Comparison of ENCODE assay signal across 18 cellular contexts in genomic region chr16:89237733-89238132, GRCh38. TPM values are rescaled to one million over a fixed set of nuclear protein-coding genes. Genes with fewer than 3 reads are reported as not detected.
DNase-seq lines count a peak whose midpoint lies in the region; ATAC-seq, FAIRE-seq and TF ChIP-seq lines count a peak whose summit lies in the region.
"Had no signal": no experiment of that assay in that cellular context is flagged by ENCODE, and none has a peak within 500 bp of the region (broad histone marks: within the 10 kb centered on the region; RNA-seq: fewer than 3 reads in every experiment).

No MANE protein-coding gene starts in this region.

- peaks cover 12% of the 10 kb centered on the region for H3K36me3 Mint-ChIP-seq in activated CD8-positive, alpha-beta memory T cell treated with anti-CD3 and anti-CD28 coated beads, Interleukin-2, amount 10 ng/mL, durations not matched to agents 7 days and 5 days
- peaks cover 14 to 18% of the 10 kb centered on the region in 2 donors for H3K36me3 Mint-ChIP-seq in stimulated activated naive B cell treated with anti-CD40 and anti-IgM and Interleukin-4, amounts not matched to agents 10 μg/mL and 1 μg/mL and 100 μg/mL, for 72 hours

- H3K4me3 ChIP-seq in HEK293 (ENCODE audit: low read depth, low read length): no peak overlapping the region
- H3K4me3 ChIP-seq in bronchial epithelial cell (ENCODE audit: low read depth, low read length): no peak overlapping the region
- H3K4me3 ChIP-seq in upper lobe of left lung: no peak overlapping the region
- H3K4me3 ChIP-seq: GM23338 had no signal

- TF ChIP-seq POLR2A in upper lobe of left lung (IDR thresholded peaks at IDR 0.05): no peak

- no peak for TF ChIP-seq EP300 in upper lobe of left lung (IDR thresholded peaks at IDR 0.05)

- H3K4me1 Mint-ChIP-seq in activated CD8-positive, alpha-beta memory T cell treated with anti-CD3 and anti-CD28 coated beads, Interleukin-2, amount 10 ng/mL, durations not matched to agents 7 days and 5 days: peaks cover 12% of the 10 kb centered on the region
- peaks cover 8 to 18% of the 10 kb centered on the region in 2 donors for H3K4me1 Mint-ChIP-seq in stimulated activated naive B cell treated with anti-CD40 and anti-IgM and Interleukin-4, amounts not matched to agents 10 μg/mL and 1 μg/mL and 100 μg/mL, for 72 hours

- WGBS in upper lobe of left lung, 2 donors: 89 to 95% methylated on average over 3 of the region's 3 CpGs

- H3K36me3 ChIP-seq in HEK293 (ENCODE audit: control insufficient read depth in 2 of 2, insufficient read depth in 1 of 2, low read length in 2 of 2) (peaks cover 0 to 17% of the 10 kb centered on the region in 2 experiments; a peak in 1 of 3 replicates), bronchial epithelial cell (ENCODE audit: control insufficient read depth, insufficient read depth, low read length) (peaks cover 7% of the 10 kb centered on the region), upper lobe of left lung (peaks cover 0 to 13% (median 4%) of the 10 kb centered on the region in 4 donors)

- peaks cover 3% of the 10 kb centered on the region for H3K9me3 Mint-ChIP-seq in activated CD8-positive, alpha-beta memory T cell treated with anti-CD3 and anti-CD28 coated beads, Interleukin-2, amount 10 ng/mL, durations not matched to agents 7 days and 5 days (ENCODE audit: low read depth)
- H3K9me3 Mint-ChIP-seq in stimulated activated naive B cell treated with anti-CD40 and anti-IgM and Interleukin-4, amounts not matched to agents 10 μg/mL and 1 μg/mL and 100 μg/mL, for 72 hours: no peaks in the 10 kb centered on the region
- H3K9me3 Mint-ChIP-seq: CD4-positive, alpha-beta memory T cell had no signal

- H3K27me3 Mint-ChIP-seq in activated CD8-positive, alpha-beta memory T cell treated with anti-CD3 and anti-CD28 coated beads, Interleukin-2, amount 10 ng/mL, durations not matched to agents 7 days and 5 days: no peaks in the 10 kb centered on the region
- H3K27me3 Mint-ChIP-seq in stimulated activated naive B cell treated with anti-CD40 and anti-IgM and Interleukin-4, amounts not matched to agents 10 μg/mL and 1 μg/mL and 100 μg/mL, for 72 hours: no peaks in the 10 kb centered on the region
- H3K27me3 Mint-ChIP-seq: B cell; CD4-positive, alpha-beta memory T cell had no signal

- TF ChIP-seq CTCF in HEK293 (tag by site-specific recombination; IDR thresholded peaks at IDR 0.05): no peak
- TF ChIP-seq CTCF in bronchial epithelial cell (IDR thresholded peaks at IDR 0.05; ENCODE audit: insufficient read depth, low read length, severe bottlenecking): no peak
- no peak for TF ChIP-seq CTCF in upper lobe of left lung (IDR thresholded peaks at IDR 0.05)

- H3K27ac ChIP-seq in HEK293 (ENCODE audit: extremely low read depth, low read depth, low read length) (no peak overlapping the region), upper lobe of left lung (no peak overlapping the region)
- H3K27ac ChIP-seq: HL-60 had no signal

- CTCF ChIA-PET in activated CD8-positive, alpha-beta memory T cell treated with anti-CD3 and anti-CD28 coated beads, Interleukin-2, amount 10 ng/mL, durations not matched to agents 7 days and 5 days (lab: Charles Lee): interaction anchor here (1.3 kb wide), 1 partner anchor 21 kb away, joined by 3 read pairs; no protein-coding TSS in a partner anchor
- CTCF ChIA-PET in HEK293 (lab: Yijun Ruan, JAX): no interaction called here

- peak overlapping the region; percentile 5 for H3K27ac Mint-ChIP-seq in activated CD8-positive, alpha-beta memory T cell treated with anti-CD3 and anti-CD28 coated beads, Interleukin-2, amount 10 ng/mL, durations not matched to agents 7 days and 5 days
- peak overlapping the region; percentile 51 for H3K27ac Mint-ChIP-seq in stimulated activated naive B cell treated with anti-CD40 and anti-IgM and Interleukin-4, amounts not matched to agents 10 μg/mL and 1 μg/mL and 100 μg/mL, for 72 hours
- H3K27ac Mint-ChIP-seq: B cell, GM23338 had no signal

- H3K4me1 ChIP-seq in HEK293 (ENCODE audit: control insufficient read depth, insufficient read depth, low read length): peaks cover 2% of the 10 kb centered on the region; the same call in 1 of the 2 replicates
- peaks cover 10 to 21% (median 12%) of the 10 kb centered on the region in 4 donors for H3K4me1 ChIP-seq in upper lobe of left lung

- POLR2A ChIA-PET in HEK293 (lab: Yijun Ruan, JAX): no interaction called here

- H3K4me3 Mint-ChIP-seq in activated CD8-positive, alpha-beta memory T cell treated with anti-CD3 and anti-CD28 coated beads, Interleukin-2, amount 10 ng/mL, durations not matched to agents 7 days and 5 days: no peak overlapping the region
- no peak overlapping the region for H3K4me3 Mint-ChIP-seq in stimulated activated naive B cell treated with anti-CD40 and anti-IgM and Interleukin-4, amounts not matched to agents 10 μg/mL and 1 μg/mL and 100 μg/mL, for 72 hours
- H3K4me3 Mint-ChIP-seq: GM23338 had no signal

- FAIRE-seq in bronchial epithelial cell (lab: Jason Lieb, UNC): no peak
- FAIRE-seq: G401.6, GM12891 had no signal

- H3K9me3 ChIP-seq in HEK293 (ENCODE audit: control insufficient read depth, insufficient read depth, low read depth, low read length) (no peaks in the 10 kb centered on the region), upper lobe of left lung (no peaks in the 10 kb centered on the region)

- no peak for ATAC-seq in activated CD8-positive, alpha-beta memory T cell treated with anti-CD3 and anti-CD28 coated beads, Interleukin-2, amount 10 ng/mL, durations not matched to agents 7 days and 5 days
- no peak for ATAC-seq in stimulated activated naive B cell treated with anti-CD40 and anti-IgM and Interleukin-4, amounts not matched to agents 10 μg/mL and 1 μg/mL and 100 μg/mL, for 72 hours (replicated peaks)
- ATAC-seq in upper lobe of left lung (ENCODE audit: low FRiP score in 2 of 2): no peak
- ATAC-seq: GM23338 had no signal

- no peak for DNase-seq in activated CD8-positive, alpha-beta memory T cell treated with anti-CD3 and anti-CD28 coated beads, Interleukin-2, amount 10 ng/mL, durations not matched to agents 7 days and 5 days
- DNase-seq in activated CD8-positive, alpha-beta memory T cell treated with anti-CD3 and anti-CD28 coated beads, Interleukin-2, amount 50 U/mL, for 4 hours: no peak
- DNase-seq in bronchial epithelial cell (ENCODE audit: low read depth) (peak; percentile 12), middle frontal gyrus (ENCODE audit: extremely low spot score, low spot score) (no peak), upper lobe of left lung (no peak), DMS153 (lab: John Stamatoyannopoulos, UW) (no peak)
- no peak for DNase-seq in stimulated activated naive B cell treated with anti-CD40 and anti-IgM and Interleukin-4, amounts not matched to agents 10 μg/mL and 1 μg/mL and 100 μg/mL, for 72 hours
- DNase-seq: 8988T; C1 segment of cervical spinal cord; CD4-positive, alpha-beta memory T cell; H7 had no signal

- H3K27me3 ChIP-seq in bronchial epithelial cell (ENCODE audit: control insufficient read depth, insufficient read depth, low read length) (no peaks in the 10 kb centered on the region), upper lobe of left lung (no peaks in the 10 kb centered on the region)

TF ChIP-seq in HEK293, 187 proteins besides CTCF, POLR2A, EP300 and RAD21 (continues in another document):
- peak; percentile 77 for TF ChIP-seq ZBTB21 (tag by site-specific recombination; IDR thresholded peaks at IDR 0.05)
- no peak for TF ChIP-seq ZNF571 (tag by site-specific recombination; IDR thresholded peaks at IDR 0.05)
- TF ChIP-seq ZNF596 (tag by site-specific recombination; IDR thresholded peaks at IDR 0.05): no peak
- TF ChIP-seq YY2 (tag by site-specific recombination; IDR thresholded peaks at IDR 0.05): 0 out of 2 replicates have a peak, but pooled peaks have one; percentile 10
- peak; percentile 32; the same call in 1 of the 2 replicates for TF ChIP-seq ZNF335 (tag by site-specific recombination; conservative IDR thresholded peaks at IDR 0.05)
- TF ChIP-seq KLF16 (tag by site-specific recombination; IDR thresholded peaks at IDR 0.05): no peak
- no peak for TF ChIP-seq MYNN (tag by site-specific recombination; IDR thresholded peaks at IDR 0.05; ENCODE audit: borderline replicate concordance)
- TF ChIP-seq ZNF501 (tag by site-specific recombination; IDR thresholded peaks at IDR 0.05): no peak
- TF ChIP-seq ZNF394 (tag by site-specific recombination; IDR thresholded peaks at IDR 0.05; ENCODE audit: borderline replicate concordance): no peak
- no peak for TF ChIP-seq ZNF302 (tag by site-specific recombination; IDR thresholded peaks at IDR 0.05; ENCODE audit: low read depth)
- TF ChIP-seq SP3 (tag by site-specific recombination; IDR thresholded peaks at IDR 0.05): 0 out of 2 replicates have a peak, but pooled peaks have one; percentile 19
- TF ChIP-seq ELK4 (IDR thresholded peaks at IDR 0.05; ENCODE audit: borderline replicate concordance, low read depth, low read length): no peak

RNA-seq across cellular contexts. Expression of gene ZNF778, which starts 20.2 kb away (rescaled TPM):
- total RNA-seq in activated CD8-positive, alpha-beta memory T cell treated with anti-CD3 and anti-CD28 coated beads, Interleukin-2, amount 10 ng/mL, durations not matched to agents 7 days and 5 days: 1 to 10 TPM; 8.1 to 9.3 TPM
- total RNA-seq in bronchial epithelial cell (8.8 and 10.3 TPM in 2 replicates), upper lobe of left lung (10 to 100 TPM; 12.3 to 50.1 (median 17.7) TPM)

RNA-seq across cellular contexts. Expression of gene SLC22A31, which starts 37.4 kb away (rescaled TPM):
- not detected for total RNA-seq in activated CD8-positive, alpha-beta memory T cell treated with anti-CD3 and anti-CD28 coated beads, Interleukin-2, amount 10 ng/mL, durations not matched to agents 7 days and 5 days
- total RNA-seq in bronchial epithelial cell (0.26 TPM in 1 of 2 replicates, not detected in the other), upper lobe of left lung (100 to 1,000 TPM in 4 of 6 donors, 10 to 100 TPM in 2; 71.0 to 320 (median 174) TPM)
- total RNA-seq: B cell, Daoy had no signal

Comparison
In these comparisons a context has a peak if more than half of its experiments do, and no peak if none do; other contexts are left out.
1. RNA of gene SLC22A31, which starts 37.4 kb away (total RNA-seq): 71.0 to 320 TPM in upper lobe of left lung; 0.26 TPM in bronchial epithelial cell and not detected in activated CD8-positive, alpha-beta memory T cell treated with anti-CD3 and anti-CD28 coated beads, Interleukin-2, amount 10 ng/mL, durations not matched to agents 7 days and 5 days; every median in the first group is over 10 times any median in the second.